In genomic region chr12:124577986-124578385, GRCh38 we compare ENCODE assay signal across 15 cellular contexts.
"Had no signal": no experiment of that assay in that cellular context is flagged by ENCODE, and none has a peak within 500 bp of the region (broad histone marks: within the 10 kb centered on the region; RNA-seq: fewer than 3 reads in every experiment).

No MANE protein-coding gene starts in this region.

- DNase-seq: activated CD4-positive, alpha-beta memory T cell treated with anti-CD3 and anti-CD28 coated beads, Interleukin-2, amount 10 ng/mL, durations not matched to agents 7 days and 5 days; activated CD4-positive, CD25-positive, alpha-beta regulatory T cell treated with anti-CD3 and anti-CD28 coated beads, Interleukin-2, amount 50 U/mL, for 72 hours; activated T-cell treated with anti-CD3 and anti-CD28 coated beads, Interleukin-2, amount 50 U/mL, for 72 hours; colonic mucosa; effector CD4-positive, alpha-beta T cell; retina; stimulated activated CD4-positive, alpha-beta T cell treated with anti-CD3 and anti-CD28 coated beads, Interleukin-15, amount 100 ng/mL, for 24 hours; stimulated activated CD4-positive, alpha-beta T cell treated with anti-CD3 and anti-CD28 coated beads, Interleukin-4, amount 100 ng/mL, for 24 hours; T-helper 2 cell; testis had no signal

- H3K4me1 ChIP-seq: colonic mucosa, parathyroid adenoma had no signal

- H3K4me3 ChIP-seq: colonic mucosa, testis had no signal

- H3K79me2 ChIP-seq: parathyroid adenoma had no signal

- H3K27ac ChIP-seq: colonic mucosa, epithelial cell of prostate, parathyroid adenoma, testis had no signal

- H3K9me3 ChIP-seq: colonic mucosa, testis had no signal

- H3K9ac ChIP-seq: parathyroid adenoma had no signal

- H2AFZ ChIP-seq: parathyroid adenoma had no signal

- H3K27me3 ChIP-seq: colonic mucosa, testis had no signal

- H3K4me3 Mint-ChIP-seq: activated CD4-positive, alpha-beta memory T cell treated with anti-CD3 and anti-CD28 coated beads, Interleukin-2, amount 10 ng/mL, durations not matched to agents 7 days and 5 days; activated T-cell treated with anti-CD3 and anti-CD28 coated beads, Interleukin-2, amount 50 U/mL, for 72 hours; stimulated activated naive CD8-positive, alpha-beta T cell treated with anti-CD3 and anti-CD28 coated beads, Interleukin-15, Interleukin-2, amounts not matched to agents 100 ng/mL and 50 ng/mL, for 24 hours had no signal

- H3K27me3 Mint-ChIP-seq: stimulated activated naive CD8-positive, alpha-beta T cell treated with anti-CD3 and anti-CD28 coated beads, Interleukin-15, Interleukin-2, amounts not matched to agents 100 ng/mL and 50 ng/mL, for 24 hours had no signal

- ATAC-seq: activated T-cell treated with anti-CD3 and anti-CD28 coated beads, Interleukin-2, amount 50 U/mL, for 72 hours had no signal

- H3K27ac Mint-ChIP-seq: activated CD4-positive, alpha-beta memory T cell treated with anti-CD3 and anti-CD28 coated beads, Interleukin-2, amount 10 ng/mL, durations not matched to agents 7 days and 5 days; activated T-cell treated with anti-CD3 and anti-CD28 coated beads, Interleukin-2, amount 50 U/mL, for 72 hours; stimulated activated naive CD8-positive, alpha-beta T cell treated with anti-CD3 and anti-CD28 coated beads, Interleukin-15, Interleukin-2, amounts not matched to agents 100 ng/mL and 50 ng/mL, for 24 hours had no signal

- H3K36me3 ChIP-seq: colonic mucosa had no signal

- H3K4me1 Mint-ChIP-seq: activated CD4-positive, alpha-beta memory T cell treated with anti-CD3 and anti-CD28 coated beads, Interleukin-2, amount 10 ng/mL, durations not matched to agents 7 days and 5 days had no signal

- FAIRE-seq: astrocyte, urothelium cell line had no signal
